Comparison of ENCODE assay signal across 12 cellular contexts in the genomic region with DNA sequence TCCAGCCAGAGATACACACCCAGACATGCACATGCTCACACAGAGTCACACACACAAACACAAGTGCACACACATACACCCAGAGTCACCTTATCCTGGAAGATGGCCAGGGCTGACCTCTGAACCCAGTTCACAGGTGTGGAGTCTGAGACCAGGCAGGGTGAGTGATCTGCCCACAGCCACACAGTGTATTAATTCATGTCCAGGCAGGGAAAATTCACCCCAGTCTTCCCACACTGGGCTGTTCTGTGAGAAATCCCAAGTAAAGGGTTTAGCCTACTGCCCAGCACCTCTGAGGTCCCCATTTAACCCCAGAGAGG. TPM values are rescaled to one million over a fixed set of nuclear protein-coding genes. Genes with fewer than 3 reads are reported as not detected.
A peak's percentile ranks its signal among the peaks of the same experiment; 100 is the strongest.
DNase-seq lines count a peak whose midpoint lies in the region; ATAC-seq and TF ChIP-seq lines count a peak whose summit lies in the region.
"Had no signal": no experiment of that assay in that cellular context is flagged by ENCODE, and none has a peak within 500 bp of the region (broad histone marks: within the 10 kb centered on the region; RNA-seq: fewer than 3 reads in every experiment).

No MANE protein-coding gene starts in this region.

- H3K23ac ChIP-seq in neuronal stem cell (ENCODE audit: low read depth, low read length, poor library complexity): no peak overlapping the region

- H3K4me2 ChIP-seq in MM.1S (ENCODE audit: low read depth, low read length) (peak overlapping the region; percentile 81), neuronal stem cell (ENCODE audit: insufficient read depth, low read length, poor library complexity, severe bottlenecking) (no peak overlapping the region)
- H3K4me2 ChIP-seq: KMS-11 had no signal

- peak overlapping the region; percentile 49 for H3K27ac Mint-ChIP-seq in T-helper 2 cell treated with Interferon-gamma antibody and Interleukin-4, amounts not matched to agents 5 μg/mL and 100 μg/mL, for 36 hours
- no peak overlapping the region for H3K27ac Mint-ChIP-seq in endodermal cell

- TF ChIP-seq CTCF in MM.1S (IDR thresholded peaks at IDR 0.05; ENCODE audit: low read length): no peak
- no peak for TF ChIP-seq CTCF in endodermal cell (conservative IDR thresholded peaks at IDR 0.05)

- H3K9me3 Mint-ChIP-seq in T-helper 2 cell treated with Interferon-gamma antibody and Interleukin-4, amounts not matched to agents 5 μg/mL and 100 μg/mL, for 36 hours: no peaks in the 10 kb centered on the region
- H3K9me3 Mint-ChIP-seq in endodermal cell: no peaks in the 10 kb centered on the region

- H3K79me2 ChIP-seq in MM.1S (ENCODE audit: low read length): peaks cover 4% of the 10 kb centered on the region; the same call in 1 of the 2 replicates

- H3K36me3 Mint-ChIP-seq in T-helper 2 cell treated with Interferon-gamma antibody and Interleukin-4, amounts not matched to agents 5 μg/mL and 100 μg/mL, for 36 hours (ENCODE audit: low read depth): peaks cover 2% of the 10 kb centered on the region
- no peaks in the 10 kb centered on the region for H3K36me3 Mint-ChIP-seq in endodermal cell (ENCODE audit: low read depth)

- H3K27me3 Mint-ChIP-seq in T-helper 2 cell treated with Interferon-gamma antibody and Interleukin-4, amounts not matched to agents 5 μg/mL and 100 μg/mL, for 36 hours (ENCODE audit: low read depth): no peaks in the 10 kb centered on the region
- peaks cover 47% of the 10 kb centered on the region for H3K27me3 Mint-ChIP-seq in endodermal cell (ENCODE audit: insufficient read depth)

- DNase-seq in T-helper 2 cell treated with Interferon-gamma antibody and Interleukin-4, amounts not matched to agents 5 μg/mL and 100 μg/mL, for 36 hours (ENCODE audit: low spot score): no peak
- DNase-seq in T-helper 2 cell: no peak
- DNase-seq in MM.1S: no peak
- DNase-seq in caudate nucleus (lab: John Stamatoyannopoulos, UW): no peak
- no peak for DNase-seq in neuronal stem cell (ENCODE audit: low spot score)
- no peak for DNase-seq in inferior parietal cortex (ENCODE audit: extremely low spot score)
- no peak for DNase-seq in endodermal cell
- DNase-seq: NCI-H1930, retina, trophoblast cell had no signal

- H2BK15ac ChIP-seq in neuronal stem cell (ENCODE audit: low read length): no peak overlapping the region

- H3K4me1 ChIP-seq in MM.1S (ENCODE audit: low read length) (peaks cover 46% of the 10 kb centered on the region), neuronal stem cell (ENCODE audit: control insufficient read depth in 2 of 2, insufficient read depth in 1 of 2, low read depth in 1 of 2, low read length in 2 of 2) (peaks cover 8 to 11% of the 10 kb centered on the region in 2 donors), endodermal cell (ENCODE audit: control insufficient read depth, insufficient read depth, low read length) (no peaks in the 10 kb centered on the region)

- H4K91ac ChIP-seq in neuronal stem cell (ENCODE audit: low read depth, low read length, poor library complexity): no peak overlapping the region

- H3K4ac ChIP-seq in neuronal stem cell (ENCODE audit: low read length): peak overlapping the region; percentile 91

- H3K4me1 Mint-ChIP-seq in T-helper 2 cell treated with Interferon-gamma antibody and Interleukin-4, amounts not matched to agents 5 μg/mL and 100 μg/mL, for 36 hours (ENCODE audit: low read depth): peaks cover 43% of the 10 kb centered on the region
- peaks cover 3% of the 10 kb centered on the region for H3K4me1 Mint-ChIP-seq in endodermal cell

- H3K4me3 ChIP-seq in MM.1S (ENCODE audit: low read length) (peak overlapping the region; percentile 51), neuronal stem cell (ENCODE audit: low read length in 2 of 2) (no peak overlapping the region), endodermal cell (ENCODE audit: low read length) (no peak overlapping the region)

- H3K9me2 ChIP-seq in MM.1S (replicated peaks; ENCODE audit: insufficient read depth, low read length): no peaks in the 10 kb centered on the region

- H4K8ac ChIP-seq in neuronal stem cell (ENCODE audit: low read depth, low read length): no peak overlapping the region

- H3K27me3 ChIP-seq in MM.1S (replicated peaks; ENCODE audit: insufficient read depth, low read length) (no peaks in the 10 kb centered on the region), neuronal stem cell (ENCODE audit: control insufficient read depth in 3 of 3, insufficient read depth in 3 of 3, low read depth in 1 of 3, low read length in 3 of 3) (peaks cover 2 to 80% (median 24%) of the 10 kb centered on the region in 3 experiments), endodermal cell (ENCODE audit: control insufficient read depth, insufficient read depth, low read length, poor library complexity, severe bottlenecking) (peaks cover 32% of the 10 kb centered on the region)

- H4K20me1 ChIP-seq in MM.1S (ENCODE audit: insufficient read depth, low read length): no peaks in the 10 kb centered on the region

- H2AFZ ChIP-seq in MM.1S (ENCODE audit: low read length) (peak overlapping the region; percentile 55; the same call in 1 of the 2 replicates), neuronal stem cell (ENCODE audit: low read length) (no peak overlapping the region)

- ATAC-seq in GM21447 (IDR thresholded peaks at IDR 0.05; ENCODE audit: unreplicated experiment): no peak

- H3K27ac ChIP-seq in MM.1S (ENCODE audit: low read length) (peak overlapping the region; percentile 72), caudate nucleus (ENCODE audit: low read depth, low read length) (peak overlapping the region; percentile 19), neuronal stem cell (replicated peaks; ENCODE audit: low read length) (no peak overlapping the region), endodermal cell (ENCODE audit: low read depth, low read length) (no peak overlapping the region)
- H3K27ac ChIP-seq: KMS-11 had no signal

- no peaks in the 10 kb centered on the region for H3K79me1 ChIP-seq in neuronal stem cell (ENCODE audit: low read depth, low read length)

- H3F3A ChIP-seq in MM.1S (ENCODE audit: insufficient read depth, low read length): peaks cover 10% of the 10 kb centered on the region

- H3K9ac ChIP-seq in MM.1S (ENCODE audit: low read length) (peak overlapping the region; percentile 18; the same call in 1 of the 2 replicates), neuronal stem cell (ENCODE audit: low read depth, low read length, poor library complexity) (no peak overlapping the region), endodermal cell (ENCODE audit: extremely low read depth, low read length, poor library complexity, severe bottlenecking) (no peak overlapping the region)
- H3K9ac ChIP-seq: KMS-11 had no signal

- H3K14ac ChIP-seq in neuronal stem cell (ENCODE audit: low read length): no peak overlapping the region

- H2BK12ac ChIP-seq in neuronal stem cell (ENCODE audit: low read length): no peak overlapping the region

- H2AK5ac ChIP-seq in neuronal stem cell (ENCODE audit: low read depth, low read length): no peak overlapping the region

- no peak overlapping the region for H2BK120ac ChIP-seq in neuronal stem cell (ENCODE audit: low read depth, low read length)

- H3K18ac ChIP-seq in neuronal stem cell (ENCODE audit: low read length): no peak overlapping the region

- H3K9me3 ChIP-seq in MM.1S (replicated peaks; ENCODE audit: insufficient read depth, low read length) (no peaks in the 10 kb centered on the region), neuronal stem cell (replicated peaks in 1 of 2; ENCODE audit: control insufficient read depth in 2 of 2, insufficient read depth in 1 of 2, low read depth in 1 of 2, low read length in 2 of 2) (peaks cover 0 to 2% of the 10 kb centered on the region in 2 donors), endodermal cell (ENCODE audit: control insufficient read depth, low read length) (no peaks in the 10 kb centered on the region)

- H2BK5ac ChIP-seq in neuronal stem cell (ENCODE audit: low read length): no peak overlapping the region

- H3K4me3 Mint-ChIP-seq in T-helper 2 cell treated with Interferon-gamma antibody and Interleukin-4, amounts not matched to agents 5 μg/mL and 100 μg/mL, for 36 hours: peak overlapping the region; percentile 71
- no peak overlapping the region for H3K4me3 Mint-ChIP-seq in endodermal cell

- no peaks in the 10 kb centered on the region for H3K36me3 ChIP-seq in MM.1S (replicated peaks; ENCODE audit: insufficient read depth, low read length)
- H3K36me3 ChIP-seq in neuronal stem cell (replicated peaks in 1 of 2; ENCODE audit: control insufficient read depth in 2 of 2, insufficient read depth in 2 of 2, low read length in 2 of 2): no peaks in the 10 kb centered on the region
- no peaks in the 10 kb centered on the region for H3K36me3 ChIP-seq in endodermal cell (ENCODE audit: control insufficient read depth, insufficient read depth, low read length)

RNA-seq across cellular contexts. Expression of a gene that starts 2.0 kb away (rescaled TPM):
- polyA plus RNA-seq in neuronal stem cell (2013, experiment 1 of 2): 2.4 TPM
- polyA plus RNA-seq in neuronal stem cell (2013, experiment 2 of 2): 2.5 TPM
- 1 to 10 TPM; 1.8 to 2.6 TPM for total RNA-seq in endodermal cell
- polyA plus RNA-seq in endodermal cell (2013, experiment 1 of 2): 9.7 TPM
- polyA plus RNA-seq in endodermal cell (2013, experiment 2 of 2): 7.1 TPM

RNA-seq across cellular contexts. Expression of a gene that starts 54.2 kb away (rescaled TPM):
- polyA plus RNA-seq in neuronal stem cell (2013, experiment 1 of 2): 13.3 TPM
- 13.5 TPM for polyA plus RNA-seq in neuronal stem cell (2013, experiment 2 of 2)
- 10 to 100 TPM; 20.9 to 22.1 TPM for total RNA-seq in endodermal cell
- 21.0 TPM for polyA plus RNA-seq in endodermal cell (2013, experiment 1 of 2)
- 18.5 TPM for polyA plus RNA-seq in endodermal cell (2013, experiment 2 of 2)

Comparison
In these comparisons a context has a peak if more than half of its experiments do, and no peak if none do; other contexts are left out.
1. H3K27ac ChIP-seq: peak in MM.1S (single experiment) and caudate nucleus (single experiment); none in neuronal stem cell (single experiment) and endodermal cell (single experiment).